ENCODE assay signal across 17 cellular contexts in the genomic region with DNA sequence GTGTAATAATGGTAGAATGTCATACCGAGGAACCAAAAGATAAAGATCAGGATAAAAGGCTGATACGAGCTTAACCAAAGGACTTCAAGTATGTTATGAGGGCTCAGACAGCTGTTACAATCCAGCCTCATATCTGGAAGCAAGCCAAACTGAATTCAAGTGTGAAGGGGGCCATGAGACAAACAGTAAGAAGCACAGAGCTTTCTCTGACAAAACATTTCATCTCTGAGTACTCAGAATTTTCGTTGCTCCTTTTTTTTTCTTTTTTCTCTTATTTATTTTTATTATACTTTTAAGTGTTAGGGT. TPM values are rescaled to one million over a fixed set of nuclear protein-coding genes. Genes with fewer than 3 reads are reported as not detected.
DNase-seq lines count a peak whose midpoint lies in the region; ATAC-seq and TF ChIP-seq lines count a peak whose summit lies in the region.
"Had no signal": no experiment of that assay in that cellular context is flagged by ENCODE, and none has a peak within 500 bp of the region (broad histone marks: within the 10 kb centered on the region; RNA-seq: fewer than 3 reads in every experiment).

No MANE protein-coding gene starts in this region.

- H3K4me3 ChIP-seq in DND-41 (ENCODE audit: low read depth in 1 of 2, low read length in 2 of 2) = no peak overlapping the region
- H3K4me3 ChIP-seq in adipocyte (ENCODE audit: low read length) = no peak overlapping the region
- no peak overlapping the region for H3K4me3 ChIP-seq in MG63
- H3K4me3 ChIP-seq: BLaER1, ovary had no signal

- H4K20me1 ChIP-seq in DND-41 (ENCODE audit: insufficient read depth, low read length) = no peaks in the 10 kb centered on the region
- H4K20me1 ChIP-seq: BLaER1 had no signal

- H3K9me3 ChIP-seq in DND-41 (ENCODE audit: insufficient read depth, low read length, severe bottlenecking) (peaks cover 2% of the 10 kb centered on the region), adipocyte (ENCODE audit: control insufficient read depth, low read length) (peaks cover 2% of the 10 kb centered on the region), MG63 (no peaks in the 10 kb centered on the region)
- H3K9me3 ChIP-seq: ovary had no signal

- no peaks in the 10 kb centered on the region for H3K27me3 Mint-ChIP-seq in osteocyte (ENCODE audit: unreplicated experiment)
- H3K27me3 Mint-ChIP-seq in stimulated activated naive B cell treated with anti-CD40 and anti-IgM and Interleukin-4, amounts not matched to agents 10 μg/mL and 1 μg/mL and 100 μg/mL, for 72 hours = no peaks in the 10 kb centered on the region
- H3K27me3 Mint-ChIP-seq: type B pancreatic cell had no signal

- H3K27ac Mint-ChIP-seq in osteocyte (ENCODE audit: unreplicated experiment) = peak overlapping the region; percentile 27
- H3K27ac Mint-ChIP-seq in stimulated activated naive B cell treated with anti-CD40 and anti-IgM and Interleukin-4, amounts not matched to agents 10 μg/mL and 1 μg/mL and 100 μg/mL, for 72 hours = no peak overlapping the region
- H3K27ac Mint-ChIP-seq: activated T-helper 1 cell treated with anti-CD3 and anti-CD28 coated beads, Interleukin-12 subunit alpha, Interleukin-12 subunit beta, Interleukin-2, Interleukin-4 antibody, amounts not matched to agents 30 ng/mL and 10 ng/mL and 1 ng/mL, durations not matched to agents 14 hours and 24 hours and 36 hours had no signal

- ATAC-seq in DND-41 (ENCODE audit: insufficient read depth, low read depth) = peak; percentile 74
- ATAC-seq in stimulated activated naive B cell treated with anti-CD40 and anti-IgM and Interleukin-4, amounts not matched to agents 10 μg/mL and 1 μg/mL and 100 μg/mL, for 72 hours (replicated peaks) = no peak
- ATAC-seq in GM19467 (IDR thresholded peaks at IDR 0.05; ENCODE audit: unreplicated experiment) = no peak

- no peaks in the 10 kb centered on the region for H3K79me2 ChIP-seq in DND-41 (ENCODE audit: insufficient read depth, low read length)

- H3K36me3 Mint-ChIP-seq in osteocyte (ENCODE audit: unreplicated experiment) = no peaks in the 10 kb centered on the region
- H3K36me3 Mint-ChIP-seq in stimulated activated naive B cell treated with anti-CD40 and anti-IgM and Interleukin-4, amounts not matched to agents 10 μg/mL and 1 μg/mL and 100 μg/mL, for 72 hours = no peaks in the 10 kb centered on the region
- H3K36me3 Mint-ChIP-seq: type B pancreatic cell had no signal

- H2AFZ ChIP-seq in DND-41 (ENCODE audit: low read depth, low read length) = no peak overlapping the region

- peaks cover 36% of the 10 kb centered on the region for H3K4me1 ChIP-seq in DND-41 (ENCODE audit: insufficient read depth, low read length)
- peaks cover 25% of the 10 kb centered on the region for H3K4me1 ChIP-seq in adipocyte (ENCODE audit: control insufficient read depth, insufficient read depth, low read length)

- peak overlapping the region; percentile 28; the same call in 1 of the 2 replicates for H3K27ac ChIP-seq in DND-41 (ENCODE audit: low read length)
- H3K27ac ChIP-seq: BLaER1 had no signal

- H3K9ac ChIP-seq in DND-41 (ENCODE audit: low read depth, low read length) (no peak overlapping the region), adipocyte (ENCODE audit: low read length) (peak overlapping the region; percentile 30)
- H3K9ac ChIP-seq: BLaER1 had no signal

- H3K36me3 ChIP-seq in DND-41 (ENCODE audit: insufficient read depth, low read length) (no peaks in the 10 kb centered on the region), adipocyte (ENCODE audit: control insufficient read depth, insufficient read depth, low read length, severe bottlenecking) (no peaks in the 10 kb centered on the region), MG63 (no peaks in the 10 kb centered on the region)
- H3K36me3 ChIP-seq: BLaER1, ovary had no signal

- H3K4me3 Mint-ChIP-seq in osteocyte (ENCODE audit: unreplicated experiment) = no peak overlapping the region
- no peak overlapping the region for H3K4me3 Mint-ChIP-seq in stimulated activated naive B cell treated with anti-CD40 and anti-IgM and Interleukin-4, amounts not matched to agents 10 μg/mL and 1 μg/mL and 100 μg/mL, for 72 hours
- H3K4me3 Mint-ChIP-seq: activated T-helper 1 cell treated with anti-CD3 and anti-CD28 coated beads, Interleukin-12 subunit alpha, Interleukin-12 subunit beta, Interleukin-2, Interleukin-4 antibody, amounts not matched to agents 30 ng/mL and 10 ng/mL and 1 ng/mL, durations not matched to agents 14 hours and 24 hours and 36 hours; type B pancreatic cell had no signal

- no peak overlapping the region for H3K4me2 ChIP-seq in DND-41 (ENCODE audit: insufficient read depth, low read length)
- H3K4me2 ChIP-seq: BLaER1 had no signal

- DNase-seq in DND-41 (peak; percentile 47), NCI-H2029 (lab: John Stamatoyannopoulos, UW) (peak; percentile 52), adipocyte (ENCODE audit: low read depth) (no peak), osteocyte (ENCODE audit: extremely low spot score, unreplicated experiment) (no peak), MG63 (no peak), activated gamma-delta T cell (lab: John Stamatoyannopoulos, UW) (no peak)
- no peak for DNase-seq in stimulated activated naive B cell treated with anti-CD40 and anti-IgM and Interleukin-4, amounts not matched to agents 10 μg/mL and 1 μg/mL and 100 μg/mL, for 72 hours
- DNase-seq: effector CD4-positive, alpha-beta T cell; foreskin melanocyte; NK-92 treated with Interleukin-12 subunit alpha and Interleukin-12 subunit beta, amount 100 ng/mL, for 24 hours; ovary; SHP77 treated with DMSO at 0.1 percent for 48 hours had no signal

- H3K4me1 Mint-ChIP-seq in osteocyte (ENCODE audit: unreplicated experiment) = peaks cover 27% of the 10 kb centered on the region
- H3K4me1 Mint-ChIP-seq in stimulated activated naive B cell treated with anti-CD40 and anti-IgM and Interleukin-4, amounts not matched to agents 10 μg/mL and 1 μg/mL and 100 μg/mL, for 72 hours = peaks cover 0 to 2% of the 10 kb centered on the region in 2 donors

- TF ChIP-seq CTCF in DND-41 (IDR thresholded peaks at IDR 0.05; ENCODE audit: borderline replicate concordance, extremely low read depth, low read length, poor library complexity, severe bottlenecking) = no peak
- TF ChIP-seq CTCF in osteocyte (IDR thresholded peaks at IDR 0.05) = no peak

- no peaks in the 10 kb centered on the region for H3K9me3 Mint-ChIP-seq in osteocyte (ENCODE audit: unreplicated experiment)
- peaks cover 0 to 2% of the 10 kb centered on the region in 2 donors for H3K9me3 Mint-ChIP-seq in stimulated activated naive B cell treated with anti-CD40 and anti-IgM and Interleukin-4, amounts not matched to agents 10 μg/mL and 1 μg/mL and 100 μg/mL, for 72 hours
- H3K9me3 Mint-ChIP-seq: type B pancreatic cell had no signal

- no peaks in the 10 kb centered on the region for H3K27me3 ChIP-seq in DND-41 (ENCODE audit: insufficient read depth, low read length, poor library complexity)
- H3K27me3 ChIP-seq in adipocyte (replicated peaks; ENCODE audit: control insufficient read depth, insufficient read depth, low read length) = no peaks in the 10 kb centered on the region
- no peaks in the 10 kb centered on the region for H3K27me3 ChIP-seq in MG63
- H3K27me3 ChIP-seq: BLaER1, ovary had no signal

RNA-seq across cellular contexts. Expression of gene CD180, which starts 52.9 kb away (rescaled TPM):
- not detected in 2 replicates for total RNA-seq in osteocyte
- total RNA-seq in MG63 (2014; rRNA removed; shearing (Covaris generic); ENCODE audit: low replicate concordance) = not detected in 2 replicates
- total RNA-seq: astrocyte had no signal

Comparison
In these comparisons a context has a peak if more than half of its experiments do, and no peak if none do; other contexts are left out.
1. DNase-seq: peak in DND-41 (single experiment) and NCI-H2029 (single experiment); none in adipocyte (single experiment), osteocyte (single experiment), MG63 (single experiment), stimulated activated naive B cell treated with anti-CD40 and anti-IgM and Interleukin-4, amounts not matched to agents 10 μg/mL and 1 μg/mL and 100 μg/mL, for 72 hours (single experiment) and activated gamma-delta T cell (single experiment).